Comparison of ENCODE assay signal across 8 cellular contexts in the genomic region with DNA sequence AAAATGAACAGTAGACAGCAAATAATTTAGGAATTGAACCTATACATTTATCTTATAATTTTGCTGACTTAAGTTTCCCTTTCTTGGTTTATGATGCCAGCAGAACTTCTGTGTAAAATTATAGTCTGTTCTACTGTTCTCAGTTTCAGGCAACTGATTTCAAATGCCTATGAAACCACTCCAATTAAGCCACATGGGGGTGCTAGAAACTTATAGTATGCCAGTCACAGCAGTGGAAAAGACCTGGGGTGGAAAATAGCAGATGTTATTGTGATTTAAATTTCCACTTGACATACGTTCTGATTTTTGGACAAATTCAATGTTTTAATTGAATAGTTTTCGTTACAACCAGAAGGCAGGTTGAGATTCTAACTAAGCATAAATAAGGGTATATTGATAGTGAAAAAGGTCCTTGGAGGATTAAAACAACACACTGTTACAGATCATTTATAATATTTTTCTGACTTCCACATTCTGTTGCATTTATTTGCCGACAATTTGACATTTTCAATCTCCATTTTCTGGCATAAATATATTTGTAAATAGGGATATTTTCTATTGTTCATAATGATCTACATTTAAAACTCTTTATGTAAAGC.
DNase-seq lines count a peak whose midpoint lies in the region; ATAC-seq, FAIRE-seq and TF ChIP-seq lines count a peak whose summit lies in the region.

No MANE protein-coding gene starts in this region.

- H3K27ac Mint-ChIP-seq in CD4-positive, alpha-beta T cell: no peak overlapping the region
- no peak overlapping the region for H3K27ac Mint-ChIP-seq in activated CD4-positive, alpha-beta memory T cell treated with anti-CD3 and anti-CD28 coated beads for 36 hours

- POLR2A ChIA-PET in CD4-positive, alpha-beta T cell (lab: Charles Lee): no interaction called here
- POLR2A ChIA-PET in activated CD4-positive, alpha-beta memory T cell treated with anti-CD3 and anti-CD28 coated beads for 36 hours (lab: Charles Lee): no interaction called here

- TF ChIP-seq CTCF in CD4-positive, alpha-beta T cell (IDR thresholded peaks at IDR 0.05): peak; percentile 18
- peak; percentile 54 for TF ChIP-seq CTCF in bronchial epithelial cell (IDR thresholded peaks at IDR 0.05; ENCODE audit: insufficient read depth, low read length, severe bottlenecking)

- no peaks in the 10 kb centered on the region for H3K27me3 ChIP-seq in CD4-positive, alpha-beta T cell (ENCODE audit: control insufficient read depth, insufficient read depth, low read length)
- H3K27me3 ChIP-seq in bronchial epithelial cell (ENCODE audit: control insufficient read depth, insufficient read depth, low read length): no peaks in the 10 kb centered on the region

- no peak overlapping the region for H3K4me3 Mint-ChIP-seq in CD4-positive, alpha-beta T cell
- H3K4me3 Mint-ChIP-seq in activated CD4-positive, alpha-beta memory T cell treated with anti-CD3 and anti-CD28 coated beads for 36 hours: no peak overlapping the region

- DNase-seq in CD4-positive, alpha-beta T cell: no peak
- DNase-seq in GM19238 (ENCODE audit: insufficient read length, low spot score) (peak; percentile 4), NCI-H446 treated with DMSO at 0.1 percent for 48 hours (lab: John Stamatoyannopoulos, UW) (peak; percentile 41), bronchial epithelial cell (ENCODE audit: low read depth) (peak; percentile 40), mucosa of gallbladder (ENCODE audit: low spot score) (peak; percentile 15), sciatic nerve (ENCODE audit: low spot score) (no peak)
- DNase-seq in activated CD4-positive, alpha-beta memory T cell treated with anti-CD3 and anti-CD28 coated beads for 36 hours: no peak

- no peak overlapping the region for H3K27ac ChIP-seq in CD4-positive, alpha-beta T cell (ENCODE audit: low read depth, low read length)

- H3K9me3 ChIP-seq in CD4-positive, alpha-beta T cell (ENCODE audit: control insufficient read depth, low read length): no peaks in the 10 kb centered on the region

- no peak for ATAC-seq in CD4-positive, alpha-beta T cell (ENCODE audit: poor library complexity)
- ATAC-seq in HG03439 (IDR thresholded peaks at IDR 0.05; ENCODE audit: unreplicated experiment): peak; percentile 68
- ATAC-seq in sciatic nerve: no peak

- H3K9me3 Mint-ChIP-seq in CD4-positive, alpha-beta T cell: no peaks in the 10 kb centered on the region
- H3K9me3 Mint-ChIP-seq in activated CD4-positive, alpha-beta memory T cell treated with anti-CD3 and anti-CD28 coated beads for 36 hours: peaks cover 3% of the 10 kb centered on the region

- no peaks in the 10 kb centered on the region for H3K4me1 Mint-ChIP-seq in CD4-positive, alpha-beta T cell (ENCODE audit: low read depth)
- no peaks in the 10 kb centered on the region for H3K4me1 Mint-ChIP-seq in activated CD4-positive, alpha-beta memory T cell treated with anti-CD3 and anti-CD28 coated beads for 36 hours (ENCODE audit: low read depth)

- no peak for FAIRE-seq in bronchial epithelial cell (lab: Jason Lieb, UNC)

- no peak overlapping the region for H3K4me3 ChIP-seq in bronchial epithelial cell (ENCODE audit: low read depth, low read length)

- H3K36me3 ChIP-seq in bronchial epithelial cell (ENCODE audit: control insufficient read depth, insufficient read depth, low read length): no peaks in the 10 kb centered on the region

- H3K27me3 Mint-ChIP-seq in CD4-positive, alpha-beta T cell: no peaks in the 10 kb centered on the region
- no peaks in the 10 kb centered on the region for H3K27me3 Mint-ChIP-seq in activated CD4-positive, alpha-beta memory T cell treated with anti-CD3 and anti-CD28 coated beads for 36 hours

- intact Hi-C loops in CD4-positive, alpha-beta T cell (cut with DNase I, micrococcal nuclease): no loop called here
- intact Hi-C loops in sciatic nerve (cut with DNase I): no loop called here
- intact Hi-C loops in activated CD4-positive, alpha-beta memory T cell treated with anti-CD3 and anti-CD28 coated beads for 36 hours (cut with micrococcal nuclease): loop anchor here (1.0 to 5.0 kb wide), 2 partner anchors 419 to 540 kb away; no protein-coding TSS in a partner anchor

- CTCF ChIA-PET in CD4-positive, alpha-beta T cell (lab: Charles Lee): no interaction called here
- CTCF ChIA-PET in activated CD4-positive, alpha-beta memory T cell treated with anti-CD3 and anti-CD28 coated beads for 36 hours (lab: Charles Lee): interaction anchor here (1.3 kb wide), 1 partner anchor 541 kb away, joined by 3 read pairs; no protein-coding TSS in a partner anchor

- H3K36me3 Mint-ChIP-seq in CD4-positive, alpha-beta T cell (ENCODE audit: low read depth): no peaks in the 10 kb centered on the region
- H3K36me3 Mint-ChIP-seq in activated CD4-positive, alpha-beta memory T cell treated with anti-CD3 and anti-CD28 coated beads for 36 hours: no peaks in the 10 kb centered on the region

Comparison
In these comparisons a context has a peak if more than half of its experiments do, and no peak if none do; other contexts are left out.
1. DNase-seq: peak in GM19238 (single experiment), NCI-H446 treated with DMSO at 0.1 percent for 48 hours (single experiment), bronchial epithelial cell (single experiment) and mucosa of gallbladder (single experiment); none in CD4-positive, alpha-beta T cell (0 of 10), sciatic nerve (single experiment) and activated CD4-positive, alpha-beta memory T cell treated with anti-CD3 and anti-CD28 coated beads for 36 hours (single experiment).